22 cellular contexts compared by ENCODE assay signal in genomic region chr21:45178971-45179370, GRCh38.
DNase-seq lines count a peak whose midpoint lies in the region; ATAC-seq and TF ChIP-seq lines count a peak whose summit lies in the region.
"Had no signal": no experiment of that assay in that cellular context is flagged by ENCODE, and none has a peak within 500 bp of the region (broad histone marks: within the 10 kb centered on the region; RNA-seq: fewer than 3 reads in every experiment).

No MANE protein-coding gene starts in this region.

- no peak overlapping the region for H3K4me3 ChIP-seq in esophagus muscularis mucosa
- H3K4me3 ChIP-seq: A549; BLaER1 treated with 17β-estradiol and CSF1 and Interleukin-3, amounts not matched to agents 10 nM and 100 nM; GM23338; HAP-1 had no signal

- no peaks in the 10 kb centered on the region for H3K4me1 ChIP-seq in esophagus muscularis mucosa
- H3K4me1 ChIP-seq: A549; BE2C; BLaER1 treated with 17β-estradiol and CSF1 and Interleukin-3, amounts not matched to agents 10 nM and 100 nM; HAP-1 had no signal

- no peak for TF ChIP-seq CTCF in esophagus muscularis mucosa (IDR thresholded peaks at IDR 0.05)

- DNase-seq in activated naive CD4-positive, alpha-beta T cell treated with anti-CD3 and anti-CD28 coated beads, Interleukin-2, amount 10 ng/mL, durations not matched to agents 7 days and 5 days, result no peak
- no peak for DNase-seq in activated naive CD4-positive, alpha-beta T cell treated with Interleukin-2 at 50 U/mL for 16 hours
- DNase-seq in esophagus muscularis mucosa (ENCODE audit: extremely low spot score) (peak; percentile 57), NCI-H82 (lab: John Stamatoyannopoulos, UW) (no peak), substantia nigra (lab: John Stamatoyannopoulos, UW) (no peak)
- no peak for DNase-seq in stimulated activated naive B cell treated with anti-CD40 and anti-IgM and Interleukin-4, amounts not matched to agents 10 μg/mL and 1 μg/mL and 100 μg/mL, for 72 hours
- DNase-seq: 8988T; ACHN; AML-193; BE2C; Calu3; CD4-positive, alpha-beta memory T cell; COR-L47; DMS53; DMS79 treated with DMSO at 0.1 percent for 48 hours; GF-D8; HFFc6 had no signal

- intact Hi-C loops in esophagus muscularis mucosa (cut with DNase I), result no loop called here

- no peak for TF ChIP-seq EP300 in esophagus muscularis mucosa (IDR thresholded peaks at IDR 0.05)

- H3K27me3 Mint-ChIP-seq in activated naive CD4-positive, alpha-beta T cell treated with anti-CD3 and anti-CD28 coated beads, Interleukin-2, amount 10 ng/mL, durations not matched to agents 7 days and 5 days, result no peaks in the 10 kb centered on the region
- H3K27me3 Mint-ChIP-seq in stimulated activated naive B cell treated with anti-CD40 and anti-IgM and Interleukin-4, amounts not matched to agents 10 μg/mL and 1 μg/mL and 100 μg/mL, for 72 hours, result no peaks in the 10 kb centered on the region
- H3K27me3 Mint-ChIP-seq: CD4-positive, alpha-beta memory T cell had no signal

- H3K27ac ChIP-seq in esophagus muscularis mucosa (replicated peaks in 1 of 4) (no peak overlapping the region), substantia nigra (ENCODE audit: low read depth, low read length, poor library complexity, severe bottlenecking) (no peak overlapping the region)
- H3K27ac ChIP-seq: A549; BLaER1 treated with 17β-estradiol and CSF1 and Interleukin-3, amounts not matched to agents 10 nM and 100 nM had no signal

- H3K36me3 Mint-ChIP-seq in activated naive CD4-positive, alpha-beta T cell treated with anti-CD3 and anti-CD28 coated beads, Interleukin-2, amount 10 ng/mL, durations not matched to agents 7 days and 5 days, result peaks cover 21% of the 10 kb centered on the region
- peaks cover 41 to 60% of the 10 kb centered on the region in 2 donors for H3K36me3 Mint-ChIP-seq in stimulated activated naive B cell treated with anti-CD40 and anti-IgM and Interleukin-4, amounts not matched to agents 10 μg/mL and 1 μg/mL and 100 μg/mL, for 72 hours

- H3K4me3 Mint-ChIP-seq in activated naive CD4-positive, alpha-beta T cell treated with anti-CD3 and anti-CD28 coated beads, Interleukin-2, amount 10 ng/mL, durations not matched to agents 7 days and 5 days, result no peak overlapping the region
- no peak overlapping the region for H3K4me3 Mint-ChIP-seq in stimulated activated naive B cell treated with anti-CD40 and anti-IgM and Interleukin-4, amounts not matched to agents 10 μg/mL and 1 μg/mL and 100 μg/mL, for 72 hours
- H3K4me3 Mint-ChIP-seq: CD14-positive monocyte; CD4-positive, alpha-beta memory T cell; GM23338; HFFc6 had no signal

- ATAC-seq in stimulated activated naive B cell treated with anti-CD40 and anti-IgM and Interleukin-4, amounts not matched to agents 10 μg/mL and 1 μg/mL and 100 μg/mL, for 72 hours (replicated peaks), result no peak
- ATAC-seq: A549 had no signal

- TF ChIP-seq POLR2A in esophagus muscularis mucosa (IDR thresholded peaks at IDR 0.05; ENCODE audit: low read depth), result no peak

- no peaks in the 10 kb centered on the region for H3K4me1 Mint-ChIP-seq in activated naive CD4-positive, alpha-beta T cell treated with anti-CD3 and anti-CD28 coated beads, Interleukin-2, amount 10 ng/mL, durations not matched to agents 7 days and 5 days
- peaks cover 0 to 8% of the 10 kb centered on the region in 2 donors for H3K4me1 Mint-ChIP-seq in stimulated activated naive B cell treated with anti-CD40 and anti-IgM and Interleukin-4, amounts not matched to agents 10 μg/mL and 1 μg/mL and 100 μg/mL, for 72 hours
- H3K4me1 Mint-ChIP-seq: CD14-positive monocyte had no signal

- WGBS in esophagus muscularis mucosa, result 93% methylated on average over 11 of the region's 11 CpGs

- peak overlapping the region; percentile 38 for H3K27ac Mint-ChIP-seq in activated naive CD4-positive, alpha-beta T cell treated with anti-CD3 and anti-CD28 coated beads, Interleukin-2, amount 10 ng/mL, durations not matched to agents 7 days and 5 days
- H3K27ac Mint-ChIP-seq in stimulated activated naive B cell treated with anti-CD40 and anti-IgM and Interleukin-4, amounts not matched to agents 10 μg/mL and 1 μg/mL and 100 μg/mL, for 72 hours, result peak overlapping the region; percentile 26
- H3K27ac Mint-ChIP-seq: GM23338, HFFc6 had no signal

- H3K9me3 ChIP-seq in esophagus muscularis mucosa, result no peaks in the 10 kb centered on the region
- H3K9me3 ChIP-seq: A549; BE2C; BLaER1 treated with 17β-estradiol and CSF1 and Interleukin-3, amounts not matched to agents 10 nM and 100 nM; HAP-1 had no signal

- no peaks in the 10 kb centered on the region for H3K9me3 Mint-ChIP-seq in activated naive CD4-positive, alpha-beta T cell treated with anti-CD3 and anti-CD28 coated beads, Interleukin-2, amount 10 ng/mL, durations not matched to agents 7 days and 5 days
- no peaks in the 10 kb centered on the region for H3K9me3 Mint-ChIP-seq in stimulated activated naive B cell treated with anti-CD40 and anti-IgM and Interleukin-4, amounts not matched to agents 10 μg/mL and 1 μg/mL and 100 μg/mL, for 72 hours
- H3K9me3 Mint-ChIP-seq: CD14-positive monocyte; CD4-positive, alpha-beta memory T cell; GM23338; HFFc6 had no signal

- H3K36me3 ChIP-seq in esophagus muscularis mucosa, result peaks cover 71 to 89% (median 74%) of the 10 kb centered on the region in 4 donors
- H3K36me3 ChIP-seq: HAP-1 had no signal

- no peaks in the 10 kb centered on the region for H3K27me3 ChIP-seq in esophagus muscularis mucosa
- H3K27me3 ChIP-seq: BE2C; BLaER1 treated with 17β-estradiol and CSF1 and Interleukin-3, amounts not matched to agents 10 nM and 100 nM had no signal

- CTCF ChIA-PET in activated naive CD4-positive, alpha-beta T cell treated with anti-CD3 and anti-CD28 coated beads, Interleukin-2, amount 10 ng/mL, durations not matched to agents 7 days and 5 days (lab: Charles Lee), result interaction anchor here (1.4 kb wide), 1 partner anchor 41 kb away, joined by 3 read pairs; no protein-coding TSS in a partner anchor
